In the genomic region with DNA sequence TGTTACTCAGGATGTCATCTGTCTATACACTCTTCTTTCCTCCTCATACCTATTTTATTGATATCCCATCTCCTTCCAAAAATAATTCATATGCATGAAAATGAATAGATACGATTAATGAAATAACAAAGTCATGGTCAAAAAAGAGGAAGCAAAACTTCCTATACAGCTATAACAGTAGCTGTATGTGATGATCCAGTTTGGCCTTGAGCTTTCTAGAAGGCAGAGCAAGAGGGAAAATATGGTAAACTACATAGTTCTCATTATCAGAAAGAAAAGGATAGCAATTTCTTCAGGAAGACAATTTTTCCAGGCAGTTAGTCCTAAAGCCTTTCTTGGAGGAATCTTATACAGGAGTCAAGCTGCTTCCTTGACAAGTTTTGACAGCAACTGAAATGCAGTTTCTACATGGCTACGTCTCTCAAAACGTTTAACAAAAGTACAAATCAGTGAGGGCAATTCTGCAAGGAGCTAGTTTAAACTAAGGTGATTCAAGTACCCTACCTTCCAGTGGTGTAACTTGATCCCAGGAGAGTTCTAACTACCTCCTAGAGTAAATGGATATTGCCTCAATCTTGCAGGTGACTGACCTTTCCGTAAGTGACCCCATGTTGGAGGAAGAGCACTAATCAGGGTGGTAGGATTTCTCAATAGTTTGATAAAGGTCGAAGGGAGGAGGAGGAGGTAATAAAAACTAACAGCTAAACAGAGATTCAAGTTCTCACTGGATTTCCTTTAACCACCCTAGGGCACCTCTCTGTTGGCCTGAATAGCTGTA, we compare ENCODE assay signal across 9 cellular contexts. TPM values are rescaled to one million over a fixed set of nuclear protein-coding genes. Genes with fewer than 3 reads are reported as not detected.
A peak's percentile ranks its signal among the peaks of the same experiment; 100 is the strongest.
DNase-seq lines count a peak whose midpoint lies in the region; ATAC-seq and TF ChIP-seq lines count a peak whose summit lies in the region.
"Had no signal": no experiment of that assay in that cellular context is flagged by ENCODE, and none has a peak within 500 bp of the region (broad histone marks: within the 10 kb centered on the region; RNA-seq: fewer than 3 reads in every experiment).

No MANE protein-coding gene starts in this region.

- no peak overlapping the region for H3K27ac ChIP-seq in CD8-positive, alpha-beta T cell (ENCODE audit: low read depth, low read length)
- peak overlapping the region; percentile 97 for H3K27ac ChIP-seq in naive thymus-derived CD4-positive, alpha-beta T cell (ENCODE audit: low read depth, low read length)

- peak overlapping the region; percentile 89 for H3K4me3 Mint-ChIP-seq in CD8-positive, alpha-beta T cell
- peak overlapping the region; percentile 90 to 93 (median 91) for H3K4me3 Mint-ChIP-seq in brain
- H3K4me3 Mint-ChIP-seq in naive thymus-derived CD4-positive, alpha-beta T cell: peak overlapping the region; percentile 88 to 99 (median 94)

- no peak for TF ChIP-seq CTCF in CD8-positive, alpha-beta T cell (IDR thresholded peaks at IDR 0.05)
- TF ChIP-seq CTCF in LNCaP clone FGC (IDR thresholded peaks at IDR 0.05; ENCODE audit: control insufficient read depth, extremely low read depth, insufficient read depth): no peak
- TF ChIP-seq CTCF in brain (conservative IDR thresholded peaks at IDR 0.05): no peak

- no peaks in the 10 kb centered on the region for H3K36me3 ChIP-seq in CD8-positive, alpha-beta T cell (ENCODE audit: insufficient read depth, low read length)
- peaks cover 0 to under 1% (median 0%) of the 10 kb centered on the region in 3 experiments for H3K36me3 ChIP-seq in naive thymus-derived CD4-positive, alpha-beta T cell (ENCODE audit: control insufficient read depth in 2 of 3, insufficient read depth in 3 of 3, low read length in 3 of 3)

- H3K4me1 Mint-ChIP-seq in CD8-positive, alpha-beta T cell (ENCODE audit: low read depth): peaks cover 19% of the 10 kb centered on the region
- peaks cover 26% of the 10 kb centered on the region for H3K4me1 Mint-ChIP-seq in brain
- peaks cover 19 to 25% (median 21%) of the 10 kb centered on the region in 7 donors for H3K4me1 Mint-ChIP-seq in naive thymus-derived CD4-positive, alpha-beta T cell

- H3K4me3 ChIP-seq in CD8-positive, alpha-beta T cell (ENCODE audit: low read depth, low read length): no peak overlapping the region
- H3K4me3 ChIP-seq in LNCaP clone FGC (ENCODE audit: low read depth, low read length): peak overlapping the region; percentile 94
- peak overlapping the region; percentile 93 for H3K4me3 ChIP-seq in naive thymus-derived CD4-positive, alpha-beta T cell (ENCODE audit: low read length)

- no peak for ATAC-seq in CD8-positive, alpha-beta T cell
- no peak for ATAC-seq in naive thymus-derived CD4-positive, alpha-beta T cell
- no peak for ATAC-seq in HG03460 (IDR thresholded peaks at IDR 0.05; ENCODE audit: unreplicated experiment)

- peaks cover 7% of the 10 kb centered on the region for H3K36me3 Mint-ChIP-seq in CD8-positive, alpha-beta T cell
- H3K36me3 Mint-ChIP-seq in brain: peaks cover 6% of the 10 kb centered on the region
- peaks cover 0 to 4% (median 0%) of the 10 kb centered on the region in 5 donors for H3K36me3 Mint-ChIP-seq in naive thymus-derived CD4-positive, alpha-beta T cell

- peaks cover 13% of the 10 kb centered on the region for H3K4me1 ChIP-seq in CD8-positive, alpha-beta T cell (ENCODE audit: insufficient read depth, low read length)
- peaks cover 8 to 10% of the 10 kb centered on the region in 2 donors for H3K4me1 ChIP-seq in naive thymus-derived CD4-positive, alpha-beta T cell (ENCODE audit: control insufficient read depth in 2 of 2, insufficient read depth in 2 of 2, low read length in 2 of 2)

- POLR2A ChIA-PET in CD8-positive, alpha-beta T cell (lab: Charles Lee): interaction anchor here (0.6 to 3.0 kb wide), 4 partner anchors 13 to 29 kb away, joined by 5 to 22 read pairs (median 12); a partner anchor contains a TSS
- POLR2A ChIA-PET in naive thymus-derived CD4-positive, alpha-beta T cell (lab: Charles Lee): interaction anchor here (1.1 to 11.4 kb wide), 6 partner anchors 22 to 131 kb away, joined by 3 to 172 read pairs (median 6); a partner anchor contains a TSS

- H3K27ac Mint-ChIP-seq in CD8-positive, alpha-beta T cell: peak overlapping the region; percentile 99
- peak overlapping the region in 4 of 5 experiments; percentile 72 to 91 (median 78) for H3K27ac Mint-ChIP-seq in brain
- H3K27ac Mint-ChIP-seq in naive thymus-derived CD4-positive, alpha-beta T cell: peak overlapping the region; percentile 96 to 99 (median 98)

- H3K27me3 ChIP-seq in CD8-positive, alpha-beta T cell (ENCODE audit: insufficient read depth, low read length): no peaks in the 10 kb centered on the region
- no peaks in the 10 kb centered on the region for H3K27me3 ChIP-seq in naive thymus-derived CD4-positive, alpha-beta T cell (ENCODE audit: control insufficient read depth in 2 of 2, insufficient read depth in 2 of 2, low read length in 2 of 2)

- intact Hi-C loops in CD8-positive, alpha-beta T cell (cut with DNase I, micrococcal nuclease): loop anchor here in 1 of 2 experiments (5.0 kb wide), 2 partner anchors 65 to 105 kb away; a partner anchor contains a TSS
- intact Hi-C loops in naive thymus-derived CD4-positive, alpha-beta T cell (cut with micrococcal nuclease): loop anchor here (2.0 to 5.0 kb wide), 6 partner anchors 49 to 355 kb away; a partner anchor contains a TSS

- H3K27me3 Mint-ChIP-seq in CD8-positive, alpha-beta T cell (ENCODE audit: low read depth): no peaks in the 10 kb centered on the region
- peaks cover 5% of the 10 kb centered on the region for H3K27me3 Mint-ChIP-seq in brain
- no peaks in the 10 kb centered on the region for H3K27me3 Mint-ChIP-seq in naive thymus-derived CD4-positive, alpha-beta T cell

- no peaks in the 10 kb centered on the region for H3K9me3 Mint-ChIP-seq in CD8-positive, alpha-beta T cell
- H3K9me3 Mint-ChIP-seq in brain: no peaks in the 10 kb centered on the region
- H3K9me3 Mint-ChIP-seq in naive thymus-derived CD4-positive, alpha-beta T cell: no peaks in the 10 kb centered on the region

- CTCF ChIA-PET in CD8-positive, alpha-beta T cell (lab: Charles Lee): interaction anchor here (1.6 kb wide), 1 partner anchor 15 kb away, joined by 3 read pairs; no protein-coding TSS in a partner anchor
- CTCF ChIA-PET in naive thymus-derived CD4-positive, alpha-beta T cell (lab: Charles Lee): interaction anchor here (0.6 to 1.8 kb wide), 2 partner anchors 15 to 269 kb away, joined by 3 to 4 read pairs; no protein-coding TSS in a partner anchor

- no peak for DNase-seq in CD8-positive, alpha-beta T cell
- DNase-seq in LNCaP clone FGC (ENCODE audit: low read depth): no peak
- no peak for DNase-seq in naive thymus-derived CD4-positive, alpha-beta T cell
- no peak for DNase-seq in NCI-H1694 (lab: John Stamatoyannopoulos, UW)
- DNase-seq in COLO829 (ENCODE audit: low spot score): no peak
- no peak for DNase-seq in SW 1271 (lab: John Stamatoyannopoulos, UW)
- DNase-seq: GOT3 had no signal

- no peaks in the 10 kb centered on the region for H3K9me3 ChIP-seq in CD8-positive, alpha-beta T cell (ENCODE audit: low read length)
- H3K9me3 ChIP-seq in naive thymus-derived CD4-positive, alpha-beta T cell (ENCODE audit: control insufficient read depth in 2 of 3, low read length in 3 of 3): no peaks in the 10 kb centered on the region

RNA-seq across cellular contexts. Expression of a gene that starts 1.0 kb away (rescaled TPM):
- total RNA-seq in CD8-positive, alpha-beta T cell: 10 to 100 TPM; 23.1 to 26.6 TPM
- 60.3 TPM for polyA plus RNA-seq in brain (ENCODE audit: insufficient read depth, low read depth, low replicate concordance)
- 10 to 100 TPM; 10.4 to 95.3 (median 18.4) TPM for total RNA-seq in naive thymus-derived CD4-positive, alpha-beta T cell
- 1 to 10 TPM; 1.6 to 3.9 TPM for polyA plus RNA-seq in naive thymus-derived CD4-positive, alpha-beta T cell

RNA-seq across cellular contexts. Expression of a gene that starts 16.2 kb away (rescaled TPM):
- total RNA-seq in CD8-positive, alpha-beta T cell: 1 to 10 TPM; 9.3 to 9.7 TPM
- polyA plus RNA-seq in brain (ENCODE audit: insufficient read depth, low read depth, low replicate concordance): 2.7 TPM
- 10 to 100 TPM; 17.8 to 34.5 (median 28.1) TPM for total RNA-seq in naive thymus-derived CD4-positive, alpha-beta T cell
- under 1 TPM in 1 of 2 donors, not detected in 1; 0.20 TPM for polyA plus RNA-seq in naive thymus-derived CD4-positive, alpha-beta T cell

RNA-seq across cellular contexts. Expression of a gene that starts 21.1 kb away (rescaled TPM):
- 10 to 100 TPM; 16.3 to 16.5 TPM for total RNA-seq in CD8-positive, alpha-beta T cell
- 570 TPM for polyA plus RNA-seq in brain (ENCODE audit: insufficient read depth, low read depth, low replicate concordance)
- 100 to 1,000 TPM in 1 of 5 experiments, 10 to 100 TPM in 4; 24.5 to 159 (median 40.1) TPM for total RNA-seq in naive thymus-derived CD4-positive, alpha-beta T cell
- polyA plus RNA-seq in naive thymus-derived CD4-positive, alpha-beta T cell: 100 to 1,000 TPM in 1 of 2 donors, 10 to 100 TPM in 1; 92.9 to 103 TPM

RNA-seq across cellular contexts. Expression of a gene that starts 26.5 kb away (rescaled TPM):
- total RNA-seq in CD8-positive, alpha-beta T cell: 10 to 100 TPM; 46.2 to 60.0 TPM
- polyA plus RNA-seq in brain (ENCODE audit: insufficient read depth, low read depth, low replicate concordance): 76.9 TPM
- 10 to 100 TPM; 58.5 to 71.2 (median 62.4) TPM for total RNA-seq in naive thymus-derived CD4-positive, alpha-beta T cell
- polyA plus RNA-seq in naive thymus-derived CD4-positive, alpha-beta T cell: 10 to 100 TPM; 46.6 to 53.5 TPM

RNA-seq across cellular contexts. Expression of a gene that starts 45.4 kb away (rescaled TPM):
- 10 to 100 TPM; 48.9 to 49.9 TPM for total RNA-seq in CD8-positive, alpha-beta T cell
- 26.8 TPM for polyA plus RNA-seq in brain (ENCODE audit: insufficient read depth, low read depth, low replicate concordance)
- 100 to 1,000 TPM in 1 of 5 experiments, 10 to 100 TPM in 4; 40.6 to 108 (median 90.2) TPM for total RNA-seq in naive thymus-derived CD4-positive, alpha-beta T cell
- polyA plus RNA-seq in naive thymus-derived CD4-positive, alpha-beta T cell: 10 to 100 TPM; 37.7 to 48.1 TPM
